In the genomic region with DNA sequence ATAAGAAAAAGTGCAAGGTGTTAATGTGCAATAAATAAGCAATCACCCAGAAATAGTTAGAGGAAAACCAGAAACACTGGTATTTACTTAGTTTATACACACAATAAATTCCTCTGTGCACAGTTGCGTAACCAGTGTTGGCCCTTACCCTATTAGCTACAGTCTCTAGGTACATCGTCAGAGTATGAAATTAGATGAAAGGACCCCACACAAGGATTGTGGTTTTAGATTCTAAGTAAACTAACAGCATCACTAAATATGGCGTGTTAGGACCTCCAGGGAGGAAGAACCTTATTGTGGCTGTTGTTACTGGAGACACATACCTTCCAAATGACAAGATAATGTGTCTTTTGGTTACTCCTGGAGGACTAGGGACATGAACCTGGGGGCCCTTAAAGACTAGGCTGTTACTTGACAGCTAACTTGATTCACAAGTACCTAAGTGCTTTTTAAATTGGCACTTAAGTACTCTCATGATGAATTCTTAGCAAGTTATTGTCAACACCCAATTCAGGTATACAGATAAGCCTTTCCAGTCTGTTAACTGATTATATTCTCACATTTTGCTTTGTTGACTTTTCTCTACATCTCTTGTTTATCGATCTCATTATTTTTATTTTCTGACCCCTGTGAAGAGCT, we compare ENCODE assay signal across 1 cellular context.
TF ChIP-seq lines count a peak whose summit lies in the region.

No MANE protein-coding gene starts in this region.

TF ChIP-seq in HepG2, 621 proteins besides CTCF, POLR2A, EP300 and RAD21 (continued from another document and continues in another):
- TF ChIP-seq ZNF841 (CRISPR knock-in tag; IDR thresholded peaks at IDR 0.05; ENCODE audit: borderline replicate concordance) (no peak), SETDB1 (CRISPR knock-in tag; IDR thresholded peaks at IDR 0.05; ENCODE audit: borderline replicate concordance) (no peak), DR1 (CRISPR knock-in tag; IDR thresholded peaks at IDR 0.05) (no peak), CBX5 (CRISPR knock-in tag; IDR thresholded peaks at IDR 0.05; ENCODE audit: borderline replicate concordance) (no peak), HMG20A (CRISPR knock-in tag; IDR thresholded peaks at IDR 0.05; ENCODE audit: borderline replicate concordance) (peak; percentile 76; the same call in 1 of the 2 replicates), ZNF251 (CRISPR knock-in tag; IDR thresholded peaks at IDR 0.05) (no peak), THYN1 (CRISPR knock-in tag; IDR thresholded peaks at IDR 0.05; ENCODE audit: borderline replicate concordance, low read depth) (no peak), PATZ1 (CRISPR knock-in tag; IDR thresholded peaks at IDR 0.05) (no peak), POGZ (CRISPR knock-in tag; IDR thresholded peaks at IDR 0.05) (no peak), MTA1 (CRISPR knock-in tag; IDR thresholded peaks at IDR 0.05; ENCODE audit: borderline replicate concordance) (no peak), NFATC3 (CRISPR knock-in tag; IDR thresholded peaks at IDR 0.05) (no peak), USF2 (IDR thresholded peaks at IDR 0.05; ENCODE audit: low read depth, low read length) (no peak), USF2 (CRISPR knock-in tag; IDR thresholded peaks at IDR 0.05; ENCODE audit: borderline replicate concordance) (no peak), ZNF235 (CRISPR knock-in tag; IDR thresholded peaks at IDR 0.05; ENCODE audit: borderline replicate concordance) (no peak), ZNF3 (CRISPR knock-in tag; IDR thresholded peaks at IDR 0.05) (no peak), NR2F1 (CRISPR knock-in tag; IDR thresholded peaks at IDR 0.05) (no peak), ATF7 (IDR thresholded peaks at IDR 0.05) (no peak), ATF7 (CRISPR knock-in tag; IDR thresholded peaks at IDR 0.05) (no peak), CHD4 (IDR thresholded peaks at IDR 0.05; ENCODE audit: borderline replicate concordance, low read length) (no peak), ZFP82 (CRISPR knock-in tag; IDR thresholded peaks at IDR 0.05; ENCODE audit: borderline replicate concordance) (no peak), ZBTB4 (CRISPR knock-in tag; IDR thresholded peaks at IDR 0.05; ENCODE audit: borderline replicate concordance) (no peak), NFKBIZ (CRISPR knock-in tag; IDR thresholded peaks at IDR 0.05) (no peak), ZNF10 (CRISPR knock-in tag; IDR thresholded peaks at IDR 0.05; ENCODE audit: borderline replicate concordance, low read depth) (no peak), ZNF337 (CRISPR knock-in tag; IDR thresholded peaks at IDR 0.05; ENCODE audit: borderline replicate concordance, low read depth) (no peak), CEBPG (CRISPR knock-in tag; IDR thresholded peaks at IDR 0.05) (peak; percentile 95), YEATS4 (CRISPR knock-in tag; IDR thresholded peaks at IDR 0.05; ENCODE audit: borderline replicate concordance) (no peak), ZNF468 (CRISPR knock-in tag; IDR thresholded peaks at IDR 0.05) (no peak), SALL2 (CRISPR knock-in tag; IDR thresholded peaks at IDR 0.05) (no peak), MAFF (IDR thresholded peaks at IDR 0.05; ENCODE audit: low read depth, low read length) (no peak), SP2 (CRISPR knock-in tag; IDR thresholded peaks at IDR 0.05) (no peak), ZBTB3 (CRISPR knock-in tag; IDR thresholded peaks at IDR 0.05; ENCODE audit: borderline replicate concordance, low read depth) (no peak), YY1 (IDR thresholded peaks at IDR 0.05; ENCODE audit: insufficient read depth, insufficient replicate concordance, low read depth, low read length) (no peak), ARID5B (CRISPR knock-in tag; IDR thresholded peaks at IDR 0.05) (peak; percentile 86), ARNTL (CRISPR knock-in tag; IDR thresholded peaks at IDR 0.05) (no peak), MYC (CRISPR knock-in tag; IDR thresholded peaks at IDR 0.05; ENCODE audit: borderline replicate concordance) (no peak), ZNF644 (CRISPR knock-in tag; IDR thresholded peaks at IDR 0.05; ENCODE audit: low read depth) (peak; percentile 73; the same call in 1 of the 2 replicates), ELF3 (CRISPR knock-in tag; IDR thresholded peaks at IDR 0.05) (peak; percentile 54; the same call in 1 of the 2 replicates), RFXANK (CRISPR knock-in tag; IDR thresholded peaks at IDR 0.05) (no peak), ZNF569 (CRISPR knock-in tag; IDR thresholded peaks at IDR 0.05; ENCODE audit: borderline replicate concordance) (no peak), ETV5 (CRISPR knock-in tag; IDR thresholded peaks at IDR 0.05; ENCODE audit: borderline replicate concordance) (no peak), ZNF292 (CRISPR knock-in tag; IDR thresholded peaks at IDR 0.05; ENCODE audit: borderline replicate concordance, low read depth) (no peak), RFX5 (IDR thresholded peaks at IDR 0.05; ENCODE audit: low read depth, low read length) (no peak), ZNF543 (CRISPR knock-in tag; IDR thresholded peaks at IDR 0.05) (no peak), NFYB (CRISPR knock-in tag; IDR thresholded peaks at IDR 0.05) (no peak)
- TF ChIP-seq, protein P1, sequence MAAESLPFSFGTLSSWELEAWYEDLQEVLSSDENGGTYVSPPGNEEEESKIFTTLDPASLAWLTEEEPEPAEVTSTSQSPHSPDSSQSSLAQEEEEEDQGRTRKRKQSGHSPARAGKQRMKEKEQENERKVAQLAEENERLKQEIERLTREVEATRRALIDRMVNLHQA (CRISPR knock-in tag; IDR thresholded peaks at IDR 0.05): no peak
- TF ChIP-seq, protein P2, sequence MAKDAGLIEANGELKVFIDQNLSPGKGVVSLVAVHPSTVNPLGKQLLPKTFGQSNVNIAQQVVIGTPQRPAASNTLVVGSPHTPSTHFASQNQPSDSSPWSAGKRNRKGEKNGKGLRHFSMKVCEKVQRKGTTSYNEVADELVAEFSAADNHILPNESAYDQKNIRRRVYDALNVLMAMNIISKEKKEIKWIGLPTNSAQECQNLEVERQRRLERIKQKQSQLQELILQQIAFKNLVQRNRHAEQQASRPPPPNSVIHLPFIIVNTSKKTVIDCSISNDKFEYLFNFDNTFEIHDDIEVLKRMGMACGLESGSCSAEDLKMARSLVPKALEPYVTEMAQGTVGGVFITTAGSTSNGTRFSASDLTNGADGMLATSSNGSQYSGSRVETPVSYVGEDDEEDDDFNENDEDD (CRISPR knock-in tag; IDR thresholded peaks at IDR 0.05; ENCODE audit: borderline replicate concordance): no peak
- TF ChIP-seq, protein P3, sequence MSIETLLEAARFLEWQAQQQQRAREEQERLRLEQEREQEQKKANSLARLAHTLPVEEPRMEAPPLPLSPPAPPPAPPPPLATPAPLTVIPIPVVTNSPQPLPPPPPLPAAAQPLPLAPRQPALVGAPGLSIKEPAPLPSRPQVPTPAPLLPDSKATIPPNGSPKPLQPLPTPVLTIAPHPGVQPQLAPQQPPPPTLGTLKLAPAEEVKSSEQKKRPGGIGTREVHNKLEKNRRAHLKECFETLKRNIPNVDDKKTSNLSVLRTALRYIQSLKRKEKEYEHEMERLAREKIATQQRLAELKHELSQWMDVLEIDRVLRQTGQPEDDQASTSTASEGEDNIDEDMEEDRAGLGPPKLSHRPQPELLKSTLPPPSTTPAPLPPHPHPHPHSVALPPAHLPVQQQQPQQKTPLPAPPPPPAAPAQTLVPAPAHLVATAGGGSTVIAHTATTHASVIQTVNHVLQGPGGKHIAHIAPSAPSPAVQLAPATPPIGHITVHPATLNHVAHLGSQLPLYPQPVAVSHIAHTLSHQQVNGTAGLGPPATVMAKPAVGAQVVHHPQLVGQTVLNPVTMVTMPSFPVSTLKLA (IDR thresholded peaks at IDR 0.05): no peak
- TF ChIP-seq, protein P4, sequence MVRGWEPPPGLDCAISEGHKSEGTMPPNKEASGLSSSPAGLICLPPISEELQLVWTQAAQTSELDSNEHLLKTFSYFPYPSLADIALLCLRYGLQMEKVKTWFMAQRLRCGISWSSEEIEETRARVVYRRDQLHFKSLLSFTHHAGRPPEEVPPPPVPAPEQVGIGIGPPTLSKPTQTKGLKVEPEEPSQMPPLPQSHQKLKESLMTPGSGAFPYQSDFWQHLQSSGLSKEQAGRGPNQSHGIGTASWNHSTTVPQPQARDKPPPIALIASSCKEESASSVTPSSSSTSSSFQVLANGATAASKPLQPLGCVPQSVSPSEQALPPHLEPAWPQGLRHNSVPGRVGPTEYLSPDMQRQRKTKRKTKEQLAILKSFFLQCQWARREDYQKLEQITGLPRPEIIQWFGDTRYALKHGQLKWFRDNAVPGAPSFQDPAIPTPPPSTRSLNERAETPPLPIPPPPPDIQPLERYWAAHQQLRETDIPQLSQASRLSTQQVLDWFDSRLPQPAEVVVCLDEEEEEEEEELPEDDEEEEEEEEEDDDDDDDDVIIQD (CRISPR knock-in tag; IDR thresholded peaks at IDR 0.05; ENCODE audit: low read depth): peak; percentile 75; the same call in 1 of the 2 replicates
- TF ChIP-seq, protein P5, sequence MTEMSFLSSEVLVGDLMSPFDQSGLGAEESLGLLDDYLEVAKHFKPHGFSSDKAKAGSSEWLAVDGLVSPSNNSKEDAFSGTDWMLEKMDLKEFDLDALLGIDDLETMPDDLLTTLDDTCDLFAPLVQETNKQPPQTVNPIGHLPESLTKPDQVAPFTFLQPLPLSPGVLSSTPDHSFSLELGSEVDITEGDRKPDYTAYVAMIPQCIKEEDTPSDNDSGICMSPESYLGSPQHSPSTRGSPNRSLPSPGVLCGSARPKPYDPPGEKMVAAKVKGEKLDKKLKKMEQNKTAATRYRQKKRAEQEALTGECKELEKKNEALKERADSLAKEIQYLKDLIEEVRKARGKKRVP (CRISPR knock-in tag; IDR thresholded peaks at IDR 0.05): peak in 1 of 2 experiments; percentile 42; a peak in 1 of 4 replicates
